ENCODE assay signal across 2 cellular contexts in genomic region chr12:51019927-51020326, GRCh38.
TF ChIP-seq lines count a peak whose summit lies in the region.

No MANE protein-coding gene starts in this region.

TF ChIP-seq in Ishikawa, 13 proteins besides CTCF, POLR2A, EP300 and RAD21 (continued from another document):
- peak; percentile 20; the same call in 1 of the 2 replicates for TF ChIP-seq CEBPB (IDR thresholded peaks at IDR 0.05)

TF ChIP-seq in K562, 482 proteins besides CTCF, POLR2A, EP300 and RAD21:
- TF ChIP-seq HMGXB4 (CRISPR knock-in tag; IDR thresholded peaks at IDR 0.05): no peak
- no peak for TF ChIP-seq MXD1 (CRISPR knock-in tag; IDR thresholded peaks at IDR 0.05; ENCODE audit: borderline replicate concordance, poor library complexity, severe bottlenecking)
- no peak for TF ChIP-seq TAF15 (IDR thresholded peaks at IDR 0.05; ENCODE audit: low read depth, low read length)
- no peak for TF ChIP-seq ZNF408 (CRISPR knock-in tag; IDR thresholded peaks at IDR 0.05; ENCODE audit: low read depth)
- no peak for TF ChIP-seq THAP12 (CRISPR knock-in tag; IDR thresholded peaks at IDR 0.05)
- TF ChIP-seq DMBX1 (CRISPR knock-in tag; IDR thresholded peaks at IDR 0.05; ENCODE audit: borderline replicate concordance): no peak
- peak; percentile 18; the same call in 1 of the 2 replicates for TF ChIP-seq ZNF384 (IDR thresholded peaks at IDR 0.05; ENCODE audit: low read depth, low read length)
- TF ChIP-seq ZNF512 (tag; IDR thresholded peaks at IDR 0.05): no peak
- no peak for TF ChIP-seq ZNF639 (CRISPR knock-in tag; conservative IDR thresholded peaks at IDR 0.05 in 1 of 2, IDR thresholded peaks at IDR 0.05 in 1 of 2)
- TF ChIP-seq HNRNPL (IDR thresholded peaks at IDR 0.05; ENCODE audit: low read depth, low read length): no peak
- no peak for TF ChIP-seq CBX2 (IDR thresholded peaks at IDR 0.05; ENCODE audit: insufficient read depth, low read length, poor library complexity, severe bottlenecking)
- TF ChIP-seq CEBPB (tag; IDR thresholded peaks at IDR 0.05): peak; percentile 85
- no peak for TF ChIP-seq EGR1 (conservative IDR thresholded peaks at IDR 0.05)
- TF ChIP-seq EWSR1 (IDR thresholded peaks at IDR 0.05; ENCODE audit: borderline replicate concordance, low read depth, partially characterized antibody): no peak
- no peak for TF ChIP-seq SIN3B (IDR thresholded peaks at IDR 0.05; ENCODE audit: low read depth)
- no peak for TF ChIP-seq KLF13 (tag; IDR thresholded peaks at IDR 0.05; ENCODE audit: borderline replicate concordance, low read depth)
